Comparison of ENCODE assay signal across 25 cellular contexts in the genomic region with DNA sequence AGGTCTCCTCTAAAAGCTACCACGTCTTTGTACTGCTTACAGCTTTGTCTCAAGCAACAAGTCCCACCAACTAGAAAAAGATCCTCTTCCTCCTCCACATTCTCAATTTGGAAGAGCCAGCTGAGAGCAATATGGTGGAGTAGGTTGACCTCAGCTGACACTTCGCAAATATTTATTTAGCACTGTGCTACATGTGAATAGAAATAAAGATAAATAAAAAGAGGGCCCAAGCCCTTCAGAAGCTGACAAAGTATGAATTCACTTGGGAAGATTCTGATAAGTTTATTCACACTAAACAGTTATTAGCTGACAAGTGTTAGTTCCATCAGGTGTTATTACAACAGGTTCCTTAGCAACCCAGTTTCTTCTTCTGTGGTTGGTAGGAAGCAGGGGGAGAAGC.
"Had no signal": no experiment of that assay in that cellular context is flagged by ENCODE, and none has a peak within 500 bp of the region (broad histone marks: within the 10 kb centered on the region; RNA-seq: fewer than 3 reads in every experiment).

No MANE protein-coding gene starts in this region.

- H3K27me3 ChIP-seq: ascending aorta, brain microvascular endothelial cell, foreskin keratinocyte, heart right ventricle, ovary, right lobe of liver, testis, transverse colon had no signal

- H3K27ac Mint-ChIP-seq: activated CD4-positive, alpha-beta T cell treated with anti-CD3 and anti-CD28 coated beads for 36 hours; activated naive CD4-positive, alpha-beta T cell treated with anti-CD3 and anti-CD28 coated beads for 36 hours; activated naive CD8-positive, alpha-beta T cell treated with anti-CD3 and anti-CD28 coated beads for 36 hours; activated T-cell treated with anti-CD3 and anti-CD28 coated beads, Interleukin-2, amount 50 U/mL, for 72 hours; dendritic cell treated with granulocyte-macrophage colony-stimulating factor and Interleukin-4, amounts not matched to agents 40 ng/mL and 50 ng/mL, for 4 days; endodermal cell; nephron; progenitor cell of endocrine pancreas had no signal

- H3K9me3 ChIP-seq: ascending aorta, ovary, right lobe of liver, testis, transverse colon had no signal

- H3K36me3 Mint-ChIP-seq: activated naive CD8-positive, alpha-beta T cell treated with anti-CD3 and anti-CD28 coated beads for 36 hours had no signal

- H3K4me3 Mint-ChIP-seq: activated CD4-positive, alpha-beta T cell treated with anti-CD3 and anti-CD28 coated beads for 36 hours; activated naive CD4-positive, alpha-beta T cell treated with anti-CD3 and anti-CD28 coated beads for 36 hours; activated naive CD8-positive, alpha-beta T cell treated with anti-CD3 and anti-CD28 coated beads for 36 hours; activated T-cell treated with anti-CD3 and anti-CD28 coated beads, Interleukin-2, amount 50 U/mL, for 72 hours; dendritic cell treated with granulocyte-macrophage colony-stimulating factor and Interleukin-4, amounts not matched to agents 40 ng/mL and 50 ng/mL, for 4 days; endodermal cell; nephron had no signal

- ATAC-seq: activated CD4-positive, alpha-beta T cell treated with anti-CD3 and anti-CD28 coated beads for 36 hours; activated T-cell treated with anti-CD3 and anti-CD28 coated beads, Interleukin-2, amount 50 U/mL, for 72 hours; esophagus mucosa; heart right ventricle; left lobe of liver; right lobe of liver had no signal

- DNase-seq: activated CD4-positive, alpha-beta T cell treated with anti-CD3 and anti-CD28 coated beads for 36 hours; activated CD4-positive, alpha-beta T cell treated with anti-CD3 and anti-CD28 coated beads, Interleukin-2, amount 50 U/mL, for 4 hours; activated CD4-positive, CD25-positive, alpha-beta regulatory T cell; activated effector memory CD4-positive, alpha-beta T cell treated with Interleukin-2 at 50 U/mL for 16 hours; activated naive CD4-positive, alpha-beta T cell treated with anti-CD3 and anti-CD28 coated beads for 36 hours; activated naive CD8-positive, alpha-beta T cell treated with anti-CD3 and anti-CD28 coated beads for 36 hours; activated T-cell treated with anti-CD3 and anti-CD28 coated beads for 4 hours; activated T-cell treated with anti-CD3 and anti-CD28 coated beads, Interleukin-2, amount 50 U/mL, for 72 hours; brain microvascular endothelial cell; central memory CD4-positive, alpha-beta T cell; endodermal cell; heart right ventricle; ovary; right lobe of liver; stimulated activated CD4-positive, alpha-beta T cell treated with anti-CD3 and anti-CD28 coated beads, Interleukin-2, amount 100 ng/mL, for 48 hours; stimulated activated naive CD4-positive, alpha-beta T cell treated with Interleukin-2 at 50 U/mL for 16 hours; testis; transverse colon had no signal

- H3K36me3 ChIP-seq: ascending aorta, brain microvascular endothelial cell, heart right ventricle, ovary, right lobe of liver, transverse colon had no signal

- H3K27ac ChIP-seq: ascending aorta, brain microvascular endothelial cell, foreskin keratinocyte, heart right ventricle, ovary, right lobe of liver, testis, transverse colon had no signal

- H3K4me3 ChIP-seq: ascending aorta, heart right ventricle, ovary, right lobe of liver, testis, transverse colon had no signal

- H3K4me1 Mint-ChIP-seq: activated CD4-positive, alpha-beta T cell treated with anti-CD3 and anti-CD28 coated beads for 36 hours; activated naive CD8-positive, alpha-beta T cell treated with anti-CD3 and anti-CD28 coated beads for 36 hours; nephron had no signal

- H3K4me1 ChIP-seq: ascending aorta, foreskin keratinocyte, right lobe of liver, testis, transverse colon had no signal

- H3K9me3 Mint-ChIP-seq: activated naive CD4-positive, alpha-beta T cell treated with anti-CD3 and anti-CD28 coated beads for 36 hours; activated naive CD8-positive, alpha-beta T cell treated with anti-CD3 and anti-CD28 coated beads for 36 hours; dendritic cell treated with granulocyte-macrophage colony-stimulating factor and Interleukin-4, amounts not matched to agents 40 ng/mL and 50 ng/mL, for 4 days; endodermal cell; nephron had no signal

- H3K27me3 Mint-ChIP-seq: activated CD4-positive, alpha-beta T cell treated with anti-CD3 and anti-CD28 coated beads for 36 hours; activated naive CD8-positive, alpha-beta T cell treated with anti-CD3 and anti-CD28 coated beads for 36 hours; dendritic cell treated with granulocyte-macrophage colony-stimulating factor and Interleukin-4, amounts not matched to agents 40 ng/mL and 50 ng/mL, for 4 days; progenitor cell of endocrine pancreas had no signal
